ENCODE assay signal across 17 cellular contexts in the genomic region with DNA sequence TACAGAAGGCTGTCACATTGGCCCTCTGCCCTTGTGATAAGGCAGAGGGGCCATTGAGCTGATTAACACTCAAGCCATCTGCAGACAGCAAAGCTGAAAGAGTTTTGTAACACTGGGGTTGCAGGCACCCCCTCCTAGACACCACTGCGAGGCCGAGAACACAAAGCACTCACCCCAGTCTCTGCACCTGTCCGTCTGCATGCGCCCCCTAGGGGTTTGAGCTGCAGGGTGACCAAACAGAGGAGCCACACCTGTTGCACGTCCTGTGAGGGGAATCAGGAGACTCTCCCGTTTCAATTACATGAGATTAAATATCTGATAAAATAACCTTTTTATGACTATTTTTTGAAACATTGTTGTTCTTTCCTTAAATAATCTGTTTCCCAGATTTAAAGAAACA.
DNase-seq lines count a peak whose midpoint lies in the region; ATAC-seq and TF ChIP-seq lines count a peak whose summit lies in the region.
"Had no signal": no experiment of that assay in that cellular context is flagged by ENCODE, and none has a peak within 500 bp of the region (broad histone marks: within the 10 kb centered on the region; RNA-seq: fewer than 3 reads in every experiment).

No MANE protein-coding gene starts in this region.

- no peaks in the 10 kb centered on the region for H3K4me1 Mint-ChIP-seq in naive thymus-derived CD8-positive, alpha-beta T cell

- POLR2A ChIA-PET in naive thymus-derived CD8-positive, alpha-beta T cell (lab: Charles Lee): no interaction called here

- TF ChIP-seq CTCF in GM13976 (IDR thresholded peaks at IDR 0.05; ENCODE audit: borderline replicate concordance, control extremely low read depth, extremely low read depth, insufficient read depth, missing control alignments) (peak; percentile 15), hepatocyte (IDR thresholded peaks at IDR 0.05; ENCODE audit: poor library complexity) (no peak), psoas muscle (IDR thresholded peaks at IDR 0.05) (no peak)

- peaks cover 6% of the 10 kb centered on the region; the same call in 1 of the 2 replicates for H3K9me3 ChIP-seq in NT2/D1 (ENCODE audit: insufficient read depth, low read length)
- no peaks in the 10 kb centered on the region for H3K9me3 ChIP-seq in hepatocyte (ENCODE audit: low read depth)
- H3K9me3 ChIP-seq in psoas muscle: no peaks in the 10 kb centered on the region
- H3K9me3 ChIP-seq: gastrocnemius medialis, neutrophil had no signal

- ATAC-seq in GM18517 (IDR thresholded peaks at IDR 0.05; ENCODE audit: unreplicated experiment) (no peak), psoas muscle (no peak)
- ATAC-seq in naive thymus-derived CD8-positive, alpha-beta T cell: no peak
- ATAC-seq: gastrocnemius medialis, left ventricle myocardium superior had no signal

- peaks cover 0 to 43% (median 16%) of the 10 kb centered on the region in 9 donors for H3K9me3 Mint-ChIP-seq in naive thymus-derived CD8-positive, alpha-beta T cell

- no peak overlapping the region for H3K27ac ChIP-seq in hepatocyte
- no peak overlapping the region for H3K27ac ChIP-seq in psoas muscle
- H3K27ac ChIP-seq: dorsolateral prefrontal cortex, gastrocnemius medialis, HL-60, neutrophil had no signal

- H3K4me3 ChIP-seq in NT2/D1 (ENCODE audit: insufficient read length, low read depth): no peak overlapping the region
- no peak overlapping the region for H3K4me3 ChIP-seq in hepatocyte
- H3K4me3 ChIP-seq in psoas muscle: no peak overlapping the region
- H3K4me3 ChIP-seq: dorsolateral prefrontal cortex, gastrocnemius medialis had no signal

- H3K36me3 Mint-ChIP-seq in naive thymus-derived CD8-positive, alpha-beta T cell: no peaks in the 10 kb centered on the region

- H3K36me3 ChIP-seq in NT2/D1 (ENCODE audit: insufficient read depth, insufficient read length, low read length): no peaks in the 10 kb centered on the region
- H3K36me3 ChIP-seq in hepatocyte (replicated peaks; ENCODE audit: insufficient read depth, low read depth): no peaks in the 10 kb centered on the region
- H3K36me3 ChIP-seq in psoas muscle (ENCODE audit: insufficient read depth in 1 of 2, low read depth in 1 of 2): no peaks in the 10 kb centered on the region
- H3K36me3 ChIP-seq: gastrocnemius medialis, neutrophil had no signal

- in situ Hi-C loops in GM13976 (cut with MboI; ENCODE audit: low sequenced_read_pairs, unreplicated experiment): no loop called here

- H4K20me1 ChIP-seq in hepatocyte (ENCODE audit: insufficient read depth, poor library complexity, severe bottlenecking): no peaks in the 10 kb centered on the region

- no peak overlapping the region for H3K27ac Mint-ChIP-seq in naive thymus-derived CD8-positive, alpha-beta T cell

- no peaks in the 10 kb centered on the region for H3K79me2 ChIP-seq in hepatocyte

- intact Hi-C loops in psoas muscle (cut with DNase I): no loop called here

- H3K4me1 ChIP-seq in NT2/D1 (ENCODE audit: insufficient read depth, insufficient read length) (no peaks in the 10 kb centered on the region), hepatocyte (ENCODE audit: insufficient read depth) (no peaks in the 10 kb centered on the region), psoas muscle (no peaks in the 10 kb centered on the region)
- H3K4me1 ChIP-seq: gastrocnemius medialis had no signal

- H3K4me2 ChIP-seq in hepatocyte: no peak overlapping the region

- no peaks in the 10 kb centered on the region for H3K27me3 Mint-ChIP-seq in naive thymus-derived CD8-positive, alpha-beta T cell

- WGBS in hepatocyte (ENCODE audit: low lambda C conversion rate, missing lambda C conversion rate): 49% methylated on average over 6 of the region's 6 CpGs
- 35 to 39% (median 36%) methylated on average over 6 of the region's 6 CpGs for WGBS in psoas muscle, 3 donors

- DNase-seq in COLO668 (lab: John Stamatoyannopoulos, UW; ENCODE audit: unreplicated experiment) (peak; percentile 14), GM13976 (ENCODE audit: low spot score) (no peak), NT2/D1 (ENCODE audit: low read depth, low spot score) (peak; percentile 20), hepatocyte (ENCODE audit: low spot score) (peak; percentile 14), psoas muscle (no peak)
- DNase-seq in naive thymus-derived CD8-positive, alpha-beta T cell: no peak
- no peak for DNase-seq in activated CD4-positive, CD25-positive, alpha-beta regulatory T cell (lab: John Stamatoyannopoulos, UW)
- DNase-seq: activated CD4-positive, alpha-beta T cell treated with anti-CD3 and anti-CD28 coated beads, Interleukin-2, amount 50 U/mL, for 48 hours; activated effector memory CD4-positive, alpha-beta T cell treated with anti-CD3 and anti-CD28 coated beads, Interleukin-2, amount 50 U/mL, for 16 hours; dorsolateral prefrontal cortex; gastrocnemius medialis; left ventricle myocardium superior; NK-92 treated with Interleukin-12 subunit alpha and Interleukin-12 subunit beta, amount 100 ng/mL, for 24 hours; T-helper 1 cell had no signal

- no peaks in the 10 kb centered on the region for H3K27me3 ChIP-seq in NT2/D1 (ENCODE audit: insufficient read depth, insufficient read length)
- H3K27me3 ChIP-seq in hepatocyte: no peaks in the 10 kb centered on the region
- H3K27me3 ChIP-seq in psoas muscle (ENCODE audit: insufficient read depth in 3 of 3, low read length in 2 of 3): no peaks in the 10 kb centered on the region
- H3K27me3 ChIP-seq: dorsolateral prefrontal cortex, gastrocnemius medialis, neutrophil had no signal

- H3K4me3 Mint-ChIP-seq in naive thymus-derived CD8-positive, alpha-beta T cell: no peak overlapping the region

- H3K9me2 ChIP-seq in hepatocyte (replicated peaks; ENCODE audit: insufficient read depth): no peaks in the 10 kb centered on the region

- H2AFZ ChIP-seq in hepatocyte: no peak overlapping the region

- H3K9ac ChIP-seq in NT2/D1 (ENCODE audit: insufficient read length, low read depth): no peak overlapping the region

Comparison
In these comparisons a context has a peak if more than half of its experiments do, and no peak if none do; other contexts are left out.
1. DNase-seq: peak in COLO668 (single experiment), NT2/D1 (single experiment) and hepatocyte (single experiment); none in GM13976 (single experiment), naive thymus-derived CD8-positive, alpha-beta T cell (0 of 10), psoas muscle (0 of 2) and activated CD4-positive, CD25-positive, alpha-beta regulatory T cell (0 of 4).